Comparison of ENCODE assay signal across 1 cellular context in the genomic region with DNA sequence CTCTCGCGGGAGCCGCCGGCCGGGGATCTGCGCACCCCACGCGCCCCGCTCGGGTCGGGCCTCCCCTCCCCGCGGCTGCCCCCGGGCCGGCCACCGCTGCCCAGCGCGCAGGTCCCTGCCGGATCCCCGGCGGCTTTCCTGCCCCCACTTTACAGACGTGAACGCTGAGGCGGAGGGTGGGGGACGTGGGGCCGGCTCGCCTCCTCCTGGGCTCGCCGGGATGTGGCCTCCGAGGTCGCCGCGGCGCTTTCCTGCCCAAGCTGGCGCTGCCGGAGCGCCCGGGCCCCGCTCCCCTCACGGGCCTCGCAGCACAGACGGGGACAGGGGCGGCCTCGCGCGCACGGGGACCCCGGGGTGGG.
TF ChIP-seq lines count a peak whose summit lies in the region.

No MANE protein-coding gene starts in this region.

TF ChIP-seq in IMR-90, 13 proteins besides CTCF, POLR2A, EP300 and RAD21:
- TF ChIP-seq CHD1 (IDR thresholded peaks at IDR 0.05; ENCODE audit: low read depth, low read length) (no peak), SMC3 (IDR thresholded peaks at IDR 0.05; ENCODE audit: low read depth, low read length) (no peak), MAZ (IDR thresholded peaks at IDR 0.05; ENCODE audit: borderline replicate concordance, low read depth, low read length) (no peak), ELK1 (IDR thresholded peaks at IDR 0.05; ENCODE audit: borderline replicate concordance, low read depth, low read length) (no peak), USF2 (IDR thresholded peaks at IDR 0.05; ENCODE audit: low read depth, low read length) (no peak), FOS (IDR thresholded peaks at IDR 0.05; ENCODE audit: low read depth, low read length) (no peak), BHLHE40 (IDR thresholded peaks at IDR 0.05; ENCODE audit: low read depth, low read length) (no peak), NFE2L2 (IDR thresholded peaks at IDR 0.05; ENCODE audit: low read depth, low read length) (no peak), CEBPB (IDR thresholded peaks at IDR 0.05; ENCODE audit: low read depth, low read length) (no peak), MAFK (IDR thresholded peaks at IDR 0.05; ENCODE audit: low read depth, low read length) (no peak), RCOR1 (IDR thresholded peaks at IDR 0.05; ENCODE audit: insufficient replicate concordance, low read length) (no peak), RFX5 (IDR thresholded peaks at IDR 0.05; ENCODE audit: low read depth, low read length) (no peak), MXI1 (IDR thresholded peaks at IDR 0.05; ENCODE audit: borderline replicate concordance, low read depth, low read length) (no peak)
